In the genomic region with DNA sequence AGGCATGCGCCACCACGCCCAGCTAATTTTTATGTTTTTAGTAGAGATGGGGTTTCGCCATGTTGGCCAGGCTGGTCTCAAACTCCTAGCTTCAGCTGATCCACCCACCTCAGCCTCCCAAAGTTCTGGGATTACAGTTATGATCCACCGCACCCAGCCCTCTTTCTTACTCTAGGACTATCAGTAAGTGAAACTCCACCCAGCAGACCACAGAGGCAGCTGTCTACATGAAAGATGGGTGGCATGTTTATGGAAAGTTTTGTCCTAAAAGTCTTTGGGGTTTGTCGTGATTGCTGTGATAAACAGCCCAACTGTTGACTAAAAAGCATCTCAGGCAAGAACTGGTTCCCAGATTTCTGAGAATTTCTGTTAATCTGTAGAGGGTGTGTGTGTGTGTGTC, we compare ENCODE assay signal across 10 cellular contexts. TPM values are rescaled to one million over a fixed set of nuclear protein-coding genes. Genes with fewer than 3 reads are reported as not detected.
A peak's percentile ranks its signal among the peaks of the same experiment; 100 is the strongest.
DNase-seq lines count a peak whose midpoint lies in the region; FAIRE-seq and TF ChIP-seq lines count a peak whose summit lies in the region.
"Had no signal": no experiment of that assay in that cellular context is flagged by ENCODE, and none has a peak within 500 bp of the region (broad histone marks: within the 10 kb centered on the region; RNA-seq: fewer than 3 reads in every experiment).

No MANE protein-coding gene starts in this region.

- no peaks in the 10 kb centered on the region for H3K27me3 ChIP-seq in SJCRH30
- H3K27me3 ChIP-seq in effector memory CD4-positive, alpha-beta T cell (replicated peaks; ENCODE audit: control insufficient read depth, insufficient read depth, low read length, poor library complexity, severe bottlenecking), result no peaks in the 10 kb centered on the region
- H3K27me3 ChIP-seq in smooth muscle cell (ENCODE audit: low read depth), result no peaks in the 10 kb centered on the region

- H2AFZ ChIP-seq in smooth muscle cell (ENCODE audit: low read depth), result no peak overlapping the region

- peaks cover 4% of the 10 kb centered on the region; the same call in 1 of the 2 replicates for H3K4me1 ChIP-seq in HEK293 (ENCODE audit: control insufficient read depth, insufficient read depth, low read length)
- peaks cover 12% of the 10 kb centered on the region for H3K4me1 ChIP-seq in SJCRH30
- H3K4me1 ChIP-seq in effector memory CD4-positive, alpha-beta T cell (ENCODE audit: control insufficient read depth, insufficient read depth, low read length, poor library complexity, severe bottlenecking), result peaks cover 66% of the 10 kb centered on the region
- H3K4me1 ChIP-seq in smooth muscle cell (ENCODE audit: low read depth), result peaks cover 12% of the 10 kb centered on the region

- no peak overlapping the region for H3K9ac ChIP-seq in smooth muscle cell (ENCODE audit: low read depth)

- H3K4me2 ChIP-seq in smooth muscle cell, result no peak overlapping the region

- H3K9me3 ChIP-seq in HEK293 (ENCODE audit: control insufficient read depth, insufficient read depth, low read depth, low read length), result no peaks in the 10 kb centered on the region
- H3K9me3 ChIP-seq in SJCRH30 (replicated peaks), result no peaks in the 10 kb centered on the region
- H3K9me3 ChIP-seq in effector memory CD4-positive, alpha-beta T cell (ENCODE audit: control insufficient read depth, low read length), result no peaks in the 10 kb centered on the region
- H3K9me3 ChIP-seq in smooth muscle cell (replicated peaks; ENCODE audit: low read depth), result no peaks in the 10 kb centered on the region

- CTCF ChIA-PET in HEK293 (lab: Yijun Ruan, JAX), result no interaction called here

- H3K27ac ChIP-seq in HEK293 (ENCODE audit: extremely low read depth, low read depth, low read length) (no peak overlapping the region), SJCRH30 (no peak overlapping the region), smooth muscle cell (ENCODE audit: low read depth) (peak overlapping the region; percentile 28)
- peak overlapping the region; percentile 66 for H3K27ac ChIP-seq in effector memory CD4-positive, alpha-beta T cell (ENCODE audit: insufficient read depth, low read length, poor library complexity, severe bottlenecking)

- peaks cover 90% of the 10 kb centered on the region for H4K20me1 ChIP-seq in smooth muscle cell (ENCODE audit: low read depth)

- TF ChIP-seq CTCF in HEK293 (tag by site-specific recombination; IDR thresholded peaks at IDR 0.05), result no peak
- no peak for TF ChIP-seq CTCF in smooth muscle cell (IDR thresholded peaks at IDR 0.05; ENCODE audit: borderline replicate concordance, insufficient read depth, poor library complexity, severe bottlenecking)
- no peak for TF ChIP-seq CTCF in D721Med (IDR thresholded peaks at IDR 0.05; ENCODE audit: insufficient read depth, missing control alignments)

- H3F3A ChIP-seq in smooth muscle cell (ENCODE audit: low read depth), result no peaks in the 10 kb centered on the region

- peak; percentile 7 to 16 for DNase-seq in SJCRH30
- no peak for DNase-seq in effector memory CD4-positive, alpha-beta T cell
- no peak for DNase-seq in smooth muscle cell (lab: John Stamatoyannopoulos, UW; ENCODE audit: unreplicated experiment)
- no peak for DNase-seq in D721Med (ENCODE audit: insufficient read length, low spot score)
- DNase-seq in NCI-H69 (lab: John Stamatoyannopoulos, UW), result no peak
- no peak for DNase-seq in NCI-H1092 (lab: John Stamatoyannopoulos, UW)
- no peak for DNase-seq in NCI-H2029 (lab: John Stamatoyannopoulos, UW)
- DNase-seq: NCI-H1436 had no signal

- 80% methylated on average over 5 of the region's 5 CpGs for WGBS in smooth muscle cell (ENCODE audit: low lambda C conversion rate)

- H3K4me3 ChIP-seq in HEK293 (ENCODE audit: low read depth, low read length) (no peak overlapping the region), SJCRH30 (no peak overlapping the region), smooth muscle cell (no peak overlapping the region)
- H3K4me3 ChIP-seq in effector memory CD4-positive, alpha-beta T cell (ENCODE audit: insufficient read depth, low read depth, low read length, poor library complexity, severe bottlenecking), result peak overlapping the region; percentile 1

- peaks cover 51% of the 10 kb centered on the region for H3K79me2 ChIP-seq in smooth muscle cell (ENCODE audit: low read depth)

- POLR2A ChIA-PET in HEK293 (lab: Yijun Ruan, JAX), result interaction anchor here (1.5 kb wide), 1 partner anchor 11 kb away, joined by 5 read pairs; a partner anchor contains a TSS

- FAIRE-seq in D721Med (lab: Jason Lieb, UNC), result no peak

- H3K36me3 ChIP-seq in HEK293 (ENCODE audit: control insufficient read depth in 2 of 2, insufficient read depth in 1 of 2, low read length in 2 of 2) (peaks cover 0 to 20% of the 10 kb centered on the region in 2 experiments; a peak in 1 of 3 replicates), SJCRH30 (no peaks in the 10 kb centered on the region), smooth muscle cell (ENCODE audit: low read depth) (no peaks in the 10 kb centered on the region)
- H3K36me3 ChIP-seq in effector memory CD4-positive, alpha-beta T cell (ENCODE audit: control insufficient read depth, insufficient read depth, low read length), result no peaks in the 10 kb centered on the region

TF ChIP-seq in HEK293, 187 proteins besides CTCF, POLR2A, EP300 and RAD21:
- TF ChIP-seq ZBTB48 (tag by site-specific recombination; IDR thresholded peaks at IDR 0.05) (no peak), ZNF701 (tag by site-specific recombination; IDR thresholded peaks at IDR 0.05) (no peak), ZNF514 (tag by site-specific recombination; IDR thresholded peaks at IDR 0.05) (no peak), GLI2 (tag by site-specific recombination; IDR thresholded peaks at IDR 0.05; ENCODE audit: borderline replicate concordance, low read depth) (no peak), KLF9 (tag by site-specific recombination; IDR thresholded peaks at IDR 0.05; ENCODE audit: low read depth) (no peak), ZNF626 (tag by site-specific recombination; IDR thresholded peaks at IDR 0.05) (no peak), ZNF223 (tag by site-specific recombination; IDR thresholded peaks at IDR 0.05) (no peak), KLF1 (tag by site-specific recombination; IDR thresholded peaks at IDR 0.05) (peak; percentile 50)
- TF ChIP-seq, protein P1, sequence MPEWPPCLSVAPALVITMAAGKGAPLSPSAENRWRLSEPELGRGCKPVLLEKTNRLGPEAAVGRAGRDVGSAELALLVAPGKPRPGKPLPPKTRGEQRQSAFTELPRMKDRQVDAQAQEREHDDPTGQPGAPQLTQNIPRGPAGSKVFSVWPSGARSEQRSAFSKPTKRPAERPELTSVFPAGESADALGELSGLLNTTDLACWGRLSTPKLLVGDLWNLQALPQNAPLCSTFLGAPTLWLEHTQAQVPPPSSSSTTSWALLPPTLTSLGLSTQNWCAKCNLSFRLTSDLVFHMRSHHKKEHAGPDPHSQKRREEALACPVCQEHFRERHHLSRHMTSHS (tag by site-specific recombination; IDR thresholded peaks at IDR 0.05), result no peak

RNA-seq across cellular contexts. Expression of a gene that starts 10.9 kb away (rescaled TPM):
- total RNA-seq in SJCRH30 (2014; rRNA removed; shearing (Covaris generic)), result 29.4 and 30.5 TPM in 2 replicates
- total RNA-seq in smooth muscle cell, result 80.9 and 83.9 TPM in 2 replicates
- 73.9 and 97.4 TPM in 2 replicates for polyA plus RNA-seq in smooth muscle cell

RNA-seq across cellular contexts. Expression of a gene that starts 15.5 kb away (rescaled TPM):
- total RNA-seq in SJCRH30 (2014; rRNA removed; shearing (Covaris generic)), result 41.0 and 48.4 TPM in 2 replicates
- 71.2 and 102 TPM in 2 replicates for total RNA-seq in smooth muscle cell
- 47.5 and 52.4 TPM in 2 replicates for polyA plus RNA-seq in smooth muscle cell

RNA-seq across cellular contexts. Expression of a gene that starts 26.8 kb away (rescaled TPM):
- 0.66 and 1.0 TPM in 2 replicates for total RNA-seq in SJCRH30 (2014; rRNA removed; shearing (Covaris generic))
- not detected in 2 replicates for total RNA-seq in smooth muscle cell
- polyA plus RNA-seq in smooth muscle cell, result not detected in 2 replicates
- total RNA-seq: lung microvascular endothelial cell had no signal

RNA-seq across cellular contexts. Expression of a gene that starts 43.5 kb away (rescaled TPM):
- total RNA-seq in SJCRH30 (2014; rRNA removed; shearing (Covaris generic)), result 9.5 and 12.7 TPM in 2 replicates
- 61.8 and 63.0 TPM in 2 replicates for total RNA-seq in smooth muscle cell
- polyA plus RNA-seq in smooth muscle cell, result 28.9 and 33.4 TPM in 2 replicates

Comparison
In these comparisons a context has a peak if more than half of its experiments do, and no peak if none do; other contexts are left out.
1. H3K27ac ChIP-seq: peak in effector memory CD4-positive, alpha-beta T cell (single experiment) and smooth muscle cell (single experiment); none in HEK293 (single experiment) and SJCRH30 (single experiment).
2. DNase-seq: peak in SJCRH30 (2 of 2); none in effector memory CD4-positive, alpha-beta T cell (0 of 3), smooth muscle cell (single experiment), D721Med (single experiment), NCI-H69 (single experiment), NCI-H1092 (single experiment) and NCI-H2029 (single experiment).